ENCODE assay signal across 1 cellular context in the genomic region with DNA sequence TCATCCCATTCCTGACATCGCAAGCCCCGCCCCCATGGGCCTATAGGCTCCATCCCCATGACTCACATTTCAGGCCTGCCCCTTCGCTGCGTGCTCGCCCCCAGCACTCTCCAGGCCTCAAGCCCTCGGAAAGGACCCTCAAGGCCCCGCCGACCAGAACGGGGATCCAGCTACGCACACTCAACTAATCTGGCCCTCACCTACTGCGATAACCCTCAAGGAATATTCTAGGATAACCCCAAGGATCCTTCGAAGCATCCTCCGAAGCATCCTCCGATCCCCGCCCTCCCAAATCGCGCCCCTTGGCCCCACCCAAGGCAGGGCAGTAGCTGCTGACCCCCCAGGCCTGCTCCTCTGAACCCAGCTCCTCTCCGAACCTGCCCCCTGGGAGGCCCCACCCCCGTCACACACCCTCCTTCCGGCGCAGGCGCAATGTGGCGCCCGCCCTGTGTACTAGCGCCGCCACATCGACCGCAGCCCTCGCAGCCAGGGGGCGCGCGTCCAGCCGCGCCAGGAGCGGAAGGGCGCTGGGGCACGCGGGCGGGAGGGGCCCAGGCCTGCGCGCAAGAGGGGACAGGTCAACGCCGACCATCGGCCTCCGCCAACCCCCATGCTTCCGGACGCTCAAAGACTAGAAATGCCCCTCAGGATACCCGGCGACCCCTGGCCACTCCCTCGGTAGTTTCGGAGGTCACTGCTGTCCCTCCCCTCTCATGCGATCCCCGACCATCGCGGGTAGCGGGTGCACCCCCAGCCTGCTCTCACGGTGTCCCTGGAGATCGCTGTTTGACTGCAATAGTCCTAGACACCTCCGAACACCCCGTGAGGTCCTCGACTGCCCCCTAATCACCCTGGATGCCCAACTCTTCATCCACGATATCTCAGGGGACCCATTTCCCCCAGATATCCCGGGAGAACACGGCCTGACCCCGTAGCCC.
TF ChIP-seq lines count a peak whose summit lies in the region.

No MANE protein-coding gene starts in this region.

TF ChIP-seq in A549, 52 proteins besides CTCF, POLR2A, EP300 and RAD21 (continued from another document):
- no peak for TF ChIP-seq RNF2 (IDR thresholded peaks at IDR 0.05; ENCODE audit: borderline replicate concordance, low read depth)
- TF ChIP-seq FOSL2 (IDR thresholded peaks at IDR 0.05) = no peak
- TF ChIP-seq FOSL2 (CRISPR knock-in tag; IDR thresholded peaks at IDR 0.05) = peak; percentile 85
- TF ChIP-seq BCL3 (IDR thresholded peaks at IDR 0.05) = 0 out of 3 replicates have a peak, but pooled peaks have one; percentile 40
- peak; percentile 92 for TF ChIP-seq MAX (IDR thresholded peaks at IDR 0.05)
- TF ChIP-seq RFX5 (IDR thresholded peaks at IDR 0.05) = no peak
- TF ChIP-seq HOXB5 (CRISPR knock-in tag; IDR thresholded peaks at IDR 0.05) = 0 out of 2 replicates have a peak, but pooled peaks have one; percentile 43
- TF ChIP-seq EHF (CRISPR knock-in tag; IDR thresholded peaks at IDR 0.05) = peak; percentile 65; the same call in 1 of the 2 replicates
- TF ChIP-seq TFCP2L1 (CRISPR knock-in tag; IDR thresholded peaks at IDR 0.05) = peak; percentile 13; the same call in 1 of the 2 replicates
- TF ChIP-seq SMC3 (IDR thresholded peaks at IDR 0.05) = peak; percentile 60
- TF ChIP-seq, protein P1, sequence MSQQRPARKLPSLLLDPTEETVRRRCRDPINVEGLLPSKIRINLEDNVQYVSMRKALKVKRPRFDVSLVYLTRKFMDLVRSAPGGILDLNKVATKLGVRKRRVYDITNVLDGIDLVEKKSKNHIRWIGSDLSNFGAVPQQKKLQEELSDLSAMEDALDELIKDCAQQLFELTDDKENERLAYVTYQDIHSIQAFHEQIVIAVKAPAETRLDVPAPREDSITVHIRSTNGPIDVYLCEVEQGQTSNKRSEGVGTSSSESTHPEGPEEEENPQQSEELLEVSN (IDR thresholded peaks at IDR 0.05; ENCODE audit: borderline replicate concordance, low read depth) = peak; percentile 83
